1 cellular context compared by ENCODE assay signal in the genomic region with DNA sequence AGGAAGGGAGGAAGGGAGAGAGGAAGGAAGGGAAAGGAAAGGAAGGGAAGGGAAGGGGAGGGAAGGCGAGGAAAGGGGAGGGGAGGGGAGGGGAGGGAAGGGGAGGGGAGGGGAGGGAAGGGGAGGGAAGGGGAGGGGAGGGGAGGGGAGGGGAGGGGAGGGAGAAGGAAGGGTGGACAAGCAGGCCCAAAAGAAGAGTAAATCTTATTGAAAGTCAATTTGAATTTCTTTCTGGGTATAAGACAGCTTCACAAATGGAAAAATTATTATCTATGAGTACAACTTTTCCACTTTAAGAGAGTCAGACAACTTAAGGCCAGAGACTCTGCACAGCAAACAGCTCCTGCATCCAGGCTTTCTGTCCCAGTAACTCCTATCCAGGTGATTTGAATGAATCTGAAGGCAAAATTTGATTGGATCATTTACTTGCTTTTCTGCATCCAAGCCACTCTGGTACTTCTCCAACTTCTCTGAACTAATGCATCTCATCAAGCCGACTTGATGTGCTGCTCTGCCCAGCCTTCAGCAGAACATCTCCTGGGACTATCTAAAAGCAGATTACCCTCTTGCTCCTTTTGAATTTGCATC.
TF ChIP-seq lines count a peak whose summit lies in the region.

No MANE protein-coding gene starts in this region.

TF ChIP-seq in HepG2, 621 proteins besides CTCF, POLR2A, EP300 and RAD21 (continued from another document):
- TF ChIP-seq, protein P1, sequence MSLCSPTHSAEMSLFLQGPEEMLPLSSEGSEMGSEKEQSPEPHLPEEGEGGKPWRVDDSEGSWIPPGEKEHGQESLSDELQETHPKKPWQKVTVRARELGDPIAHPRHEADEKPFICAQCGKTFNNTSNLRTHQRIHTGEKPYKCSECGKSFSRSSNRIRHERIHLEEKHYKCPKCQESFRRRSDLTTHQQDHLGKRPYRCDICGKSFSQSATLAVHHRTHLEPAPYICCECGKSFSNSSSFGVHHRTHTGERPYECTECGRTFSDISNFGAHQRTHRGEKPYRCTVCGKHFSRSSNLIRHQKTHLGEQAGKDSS (CRISPR knock-in tag; IDR thresholded peaks at IDR 0.05; ENCODE audit: borderline replicate concordance, low read depth) = no peak
- 0 out of 2 replicates have a peak, but pooled peaks have one; percentile 48 for TF ChIP-seq PCBP1 (IDR thresholded peaks at IDR 0.05; ENCODE audit: borderline replicate concordance, low read depth, low read length)
